Comparison of ENCODE assay signal across 6 cellular contexts in the genomic region with DNA sequence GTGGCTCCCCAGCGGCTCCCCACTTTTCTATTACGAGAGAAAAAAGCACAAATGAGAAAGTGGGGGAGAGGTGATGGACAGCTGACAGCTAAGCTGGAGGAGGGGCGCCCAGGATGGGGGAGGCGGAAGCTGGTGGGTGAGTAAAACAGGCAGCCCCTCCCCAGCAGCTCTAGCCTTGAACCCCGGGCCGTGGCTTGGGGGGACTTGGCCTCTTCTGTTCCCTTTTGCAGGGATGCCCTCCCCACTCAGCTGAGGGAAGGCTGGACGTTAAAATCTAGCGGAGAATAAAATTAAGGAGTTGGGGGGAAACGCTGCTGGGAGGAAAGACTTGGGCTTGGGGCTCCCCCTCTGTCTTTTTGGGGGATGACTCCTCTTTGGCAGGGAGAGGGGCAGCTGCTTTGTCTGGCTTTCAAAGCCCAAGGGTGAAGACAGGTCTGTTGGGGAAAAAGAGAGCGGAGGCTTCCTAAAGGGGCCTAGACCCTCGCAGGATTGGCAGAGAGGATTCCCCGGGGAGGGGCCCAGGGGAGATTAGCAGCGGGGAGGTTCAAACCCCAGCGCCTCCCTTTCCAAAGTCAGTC. TPM values are rescaled to one million over a fixed set of nuclear protein-coding genes. Genes with fewer than 3 reads are reported as not detected.
DNase-seq lines count a peak whose midpoint lies in the region; ATAC-seq and TF ChIP-seq lines count a peak whose summit lies in the region.

No MANE protein-coding gene starts in this region.

- H3K36me3 Mint-ChIP-seq in activated naive CD4-positive, alpha-beta T cell treated with anti-CD3 and anti-CD28 coated beads for 36 hours (ENCODE audit: low read depth): peaks cover 22% of the 10 kb centered on the region
- peaks cover 6% of the 10 kb centered on the region for H3K36me3 Mint-ChIP-seq in memory B cell

- H3K9me3 Mint-ChIP-seq in activated naive CD4-positive, alpha-beta T cell treated with anti-CD3 and anti-CD28 coated beads for 36 hours: peaks cover 15% of the 10 kb centered on the region
- H3K9me3 Mint-ChIP-seq in memory B cell: no peaks in the 10 kb centered on the region

- POLR2A ChIA-PET in HEK293 (lab: Yijun Ruan, JAX): interaction anchor here (1.4 kb wide), 1 partner anchor 45 kb away, joined by 3 read pairs; no protein-coding TSS in a partner anchor

- no peak for TF ChIP-seq CTCF in AG10803 (conservative IDR thresholded peaks at IDR 0.05; ENCODE audit: low read length)
- no peak for TF ChIP-seq CTCF in HEK293 (tag by site-specific recombination; IDR thresholded peaks at IDR 0.05)

- H3K4me3 Mint-ChIP-seq in activated naive CD4-positive, alpha-beta T cell treated with anti-CD3 and anti-CD28 coated beads for 36 hours: peak overlapping the region; percentile 96
- peak overlapping the region; percentile 99 for H3K4me3 Mint-ChIP-seq in memory B cell

- intact Hi-C loops in activated naive CD4-positive, alpha-beta T cell treated with anti-CD3 and anti-CD28 coated beads for 36 hours (cut with micrococcal nuclease): loop anchor here (1.0 kb wide), 4 partner anchors 11 to 44 kb away; partner anchors contain the start of genes ASF1B and PRKACA

- H3K27me3 Mint-ChIP-seq in activated naive CD4-positive, alpha-beta T cell treated with anti-CD3 and anti-CD28 coated beads for 36 hours (ENCODE audit: low read depth): no peaks in the 10 kb centered on the region
- no peaks in the 10 kb centered on the region for H3K27me3 Mint-ChIP-seq in memory B cell

- peak overlapping the region; percentile 97 for H3K27ac Mint-ChIP-seq in activated naive CD4-positive, alpha-beta T cell treated with anti-CD3 and anti-CD28 coated beads for 36 hours
- H3K27ac Mint-ChIP-seq in memory B cell: peak overlapping the region; percentile 79

- H3K9me3 ChIP-seq in HEK293 (ENCODE audit: control insufficient read depth, insufficient read depth, low read depth, low read length): no peaks in the 10 kb centered on the region

- H3K4me3 ChIP-seq in AG10803 (ENCODE audit: low read length): peak overlapping the region; percentile 83
- peak overlapping the region; percentile 52 for H3K4me3 ChIP-seq in HEK293 (ENCODE audit: low read depth, low read length)

- no peak overlapping the region for H3K27ac ChIP-seq in HEK293 (ENCODE audit: extremely low read depth, low read depth, low read length)

- no peaks in the 10 kb centered on the region for H3K4me1 ChIP-seq in HEK293 (ENCODE audit: control insufficient read depth, insufficient read depth, low read length)

- no peak for DNase-seq in AG10803 (ENCODE audit: low read depth)
- no peak for DNase-seq in activated naive CD4-positive, alpha-beta T cell treated with anti-CD3 and anti-CD28 coated beads for 36 hours
- no peak for DNase-seq in memory B cell (ENCODE audit: low spot score in 2 of 2)

- peaks cover 24% of the 10 kb centered on the region for H3K4me1 Mint-ChIP-seq in activated naive CD4-positive, alpha-beta T cell treated with anti-CD3 and anti-CD28 coated beads for 36 hours (ENCODE audit: low read depth)
- peaks cover 12% of the 10 kb centered on the region for H3K4me1 Mint-ChIP-seq in memory B cell

- ATAC-seq in memory B cell (ENCODE audit: low read depth) (peak; percentile 2), GM19452 (IDR thresholded peaks at IDR 0.05; ENCODE audit: unreplicated experiment) (no peak), HG03108 (IDR thresholded peaks at IDR 0.05; ENCODE audit: unreplicated experiment) (no peak)

- CTCF ChIA-PET in HEK293 (lab: Yijun Ruan, JAX): interaction anchor here (0.7 to 0.9 kb wide), 3 partner anchors 10 to 38 kb away, joined by 3 read pairs; a partner anchor contains a TSS
- CTCF ChIA-PET in activated naive CD4-positive, alpha-beta T cell treated with anti-CD3 and anti-CD28 coated beads for 36 hours (lab: Charles Lee): interaction anchor here (0.9 to 1.0 kb wide), 3 partner anchors 22 to 344 kb away, joined by 3 to 4 read pairs (median 3); partner anchors contain the start of gene ASF1B

- peaks cover 4 to 22% of the 10 kb centered on the region in 2 experiments; a peak in 2 of 3 replicates for H3K36me3 ChIP-seq in HEK293 (ENCODE audit: control insufficient read depth in 2 of 2, insufficient read depth in 1 of 2, low read length in 2 of 2)

TF ChIP-seq in HEK293, 187 proteins besides CTCF, POLR2A, EP300 and RAD21 (continues in another document):
- no peak for TF ChIP-seq ZNF302 (tag by site-specific recombination; IDR thresholded peaks at IDR 0.05; ENCODE audit: low read depth)
- no peak for TF ChIP-seq KLF7 (tag by site-specific recombination; IDR thresholded peaks at IDR 0.05; ENCODE audit: borderline replicate concordance)
- no peak for TF ChIP-seq ZNF10 (tag by site-specific recombination; IDR thresholded peaks at IDR 0.05)
- TF ChIP-seq ZFHX2 (tag by site-specific recombination; conservative IDR thresholded peaks at IDR 0.05): no peak
- no peak for TF ChIP-seq ZNF791 (tag by site-specific recombination; IDR thresholded peaks at IDR 0.05)
- no peak for TF ChIP-seq KLF16 (tag by site-specific recombination; IDR thresholded peaks at IDR 0.05)
- 0 out of 2 replicates have a peak, but pooled peaks have one; percentile 0 for TF ChIP-seq ZBTB11 (tag by site-specific recombination; conservative IDR thresholded peaks at IDR 0.05; ENCODE audit: low read depth)
- no peak for TF ChIP-seq ZNF324 (tag by site-specific recombination; IDR thresholded peaks at IDR 0.05)
- TF ChIP-seq ZNF558 (tag by site-specific recombination; IDR thresholded peaks at IDR 0.05): no peak
- no peak for TF ChIP-seq ZNF664 (tag by site-specific recombination; IDR thresholded peaks at IDR 0.05)
- TF ChIP-seq ZNF624 (tag by site-specific recombination; IDR thresholded peaks at IDR 0.05): no peak

RNA-seq across cellular contexts. Expression of gene SAMD1, which starts 1.4 kb away (rescaled TPM):
- 10 to 100 TPM; 50.9 to 53.0 TPM for total RNA-seq in activated naive CD4-positive, alpha-beta T cell treated with anti-CD3 and anti-CD28 coated beads for 36 hours

RNA-seq across cellular contexts. Expression of gene C19orf67, which starts 6.4 kb away (rescaled TPM):
- not detected for total RNA-seq in activated naive CD4-positive, alpha-beta T cell treated with anti-CD3 and anti-CD28 coated beads for 36 hours

RNA-seq across cellular contexts. Expression of gene MISP3, which starts 19.4 kb away (rescaled TPM):
- under 1 TPM; 0.45 to 0.96 TPM for total RNA-seq in activated naive CD4-positive, alpha-beta T cell treated with anti-CD3 and anti-CD28 coated beads for 36 hours

RNA-seq across cellular contexts. Expression of gene PRKACA, which starts 25.6 kb away (rescaled TPM):
- total RNA-seq in activated naive CD4-positive, alpha-beta T cell treated with anti-CD3 and anti-CD28 coated beads for 36 hours: 10 to 100 TPM; 48.2 to 60.0 TPM

RNA-seq across cellular contexts. Expression of gene PALM3, which starts 30.1 kb away (rescaled TPM):
- total RNA-seq in activated naive CD4-positive, alpha-beta T cell treated with anti-CD3 and anti-CD28 coated beads for 36 hours: not detected
